ENCODE assay signal across 13 cellular contexts in genomic region chr9:134364391-134365114, GRCh38. TPM values are rescaled to one million over a fixed set of nuclear protein-coding genes. Genes with fewer than 3 reads are reported as not detected.
DNase-seq lines count a peak whose midpoint lies in the region; ATAC-seq and TF ChIP-seq lines count a peak whose summit lies in the region.
"Had no signal": no experiment of that assay in that cellular context is flagged by ENCODE, and none has a peak within 500 bp of the region (broad histone marks: within the 10 kb centered on the region; RNA-seq: fewer than 3 reads in every experiment).

No MANE protein-coding gene starts in this region.

- H3K4me3 ChIP-seq in HCT116 (replicated peaks in 1 of 2; ENCODE audit: low read depth in 1 of 2, low read length in 2 of 2) (no peak overlapping the region), skeletal muscle tissue (ENCODE audit: low read length in 3 of 3) (no peak overlapping the region), transverse colon (no peak overlapping the region)

- peak; percentile 61 for TF ChIP-seq CTCF in activated CD8-positive, alpha-beta T cell treated with anti-CD3 and anti-CD28 coated beads for 36 hours (IDR thresholded peaks at IDR 0.05)
- peak in 2 of 3 experiments; percentile 25 to 33; a peak in 4 of 6 replicates for TF ChIP-seq CTCF in HCT116 (IDR thresholded peaks at IDR 0.05 in 2 of 3, conservative IDR thresholded peaks at IDR 0.05 in 1 of 3; ENCODE audit: borderline replicate concordance in 1 of 3, insufficient read depth in 1 of 3, low read depth in 2 of 3, low read length in 2 of 3)
- peak; percentile 41 for TF ChIP-seq CTCF in chondrocyte (IDR thresholded peaks at IDR 0.05)
- no peak for TF ChIP-seq CTCF in transverse colon (IDR thresholded peaks at IDR 0.05)

- BruUV-seq in HCT116 (replicated peaks; lab: Mats Ljungman, UMichigan): no TSS peak

- no peaks in the 10 kb centered on the region for H3K9me3 Mint-ChIP-seq in activated CD8-positive, alpha-beta T cell treated with anti-CD3 and anti-CD28 coated beads for 36 hours
- no peaks in the 10 kb centered on the region for H3K9me3 Mint-ChIP-seq in activated CD8-positive, alpha-beta T cell treated with anti-CD3 and anti-CD28 coated beads, Interleukin-2, amount 10 ng/mL, durations not matched to agents 7 days and 5 days (ENCODE audit: insufficient read depth)
- H3K9me3 Mint-ChIP-seq in chondrocyte (ENCODE audit: low read depth): no peaks in the 10 kb centered on the region

- TF ChIP-seq RAD21 in HCT116 (IDR thresholded peaks at IDR 0.05; ENCODE audit: low read depth): no peak

- peak; percentile 57 for DNase-seq in activated CD8-positive, alpha-beta T cell treated with anti-CD3 and anti-CD28 coated beads for 36 hours
- DNase-seq in activated CD8-positive, alpha-beta T cell treated with anti-CD3 and anti-CD28 coated beads, Interleukin-2, amount 10 ng/mL, durations not matched to agents 7 days and 5 days: no peak
- DNase-seq in HCT116 (ENCODE audit: low read depth, low spot score) (no peak), chondrocyte (ENCODE audit: low spot score) (no peak), transverse colon (no peak)
- DNase-seq: EL; NCI-H1092 treated with DMSO at 0.1 percent for 48 hours; NCI-H748 treated with DMSO at 0.1 percent for 48 hours; stimulated activated CD8-positive, alpha-beta memory T cell treated with anti-CD3 and anti-CD28 coated beads, Interleukin-4, amount 100 ng/mL, for 48 hours had no signal

- POLR2A ChIA-PET in activated CD8-positive, alpha-beta T cell treated with anti-CD3 and anti-CD28 coated beads for 36 hours (lab: Charles Lee): interaction anchor here (1.6 kb wide), 1 partner anchor 78 kb away, joined by 4 read pairs; no protein-coding TSS in a partner anchor
- POLR2A ChIA-PET in activated CD8-positive, alpha-beta T cell treated with anti-CD3 and anti-CD28 coated beads, Interleukin-2, amount 10 ng/mL, durations not matched to agents 7 days and 5 days (lab: Charles Lee): no interaction called here
- POLR2A ChIA-PET in HCT116 (lab: Charles Lee): interaction anchor here (1.2 kb wide), 1 partner anchor 13 kb away, joined by 3 read pairs; no protein-coding TSS in a partner anchor

- no peak for TF ChIP-seq EP300 in transverse colon (IDR thresholded peaks at IDR 0.05; ENCODE audit: low read depth)

- no peaks in the 10 kb centered on the region for H3K36me3 Mint-ChIP-seq in activated CD8-positive, alpha-beta T cell treated with anti-CD3 and anti-CD28 coated beads for 36 hours (ENCODE audit: low read depth)
- H3K36me3 Mint-ChIP-seq in activated CD8-positive, alpha-beta T cell treated with anti-CD3 and anti-CD28 coated beads, Interleukin-2, amount 10 ng/mL, durations not matched to agents 7 days and 5 days (ENCODE audit: low read depth): no peaks in the 10 kb centered on the region
- no peaks in the 10 kb centered on the region for H3K36me3 Mint-ChIP-seq in chondrocyte (ENCODE audit: low read depth)
- H3K36me3 Mint-ChIP-seq: activated naive CD8-positive, alpha-beta T cell had no signal

- no peaks in the 10 kb centered on the region for H4K20me1 ChIP-seq in HCT116 (ENCODE audit: insufficient read depth)

- H3K27me3 ChIP-seq in HCT116 (ENCODE audit: insufficient read depth, low read length): no peaks in the 10 kb centered on the region
- H3K27me3 ChIP-seq in skeletal muscle tissue (ENCODE audit: control insufficient read depth in 3 of 3, insufficient read depth in 3 of 3, low read length in 3 of 3): no peaks in the 10 kb centered on the region
- no peaks in the 10 kb centered on the region for H3K27me3 ChIP-seq in transverse colon

- CTCF ChIA-PET in activated CD8-positive, alpha-beta T cell treated with anti-CD3 and anti-CD28 coated beads for 36 hours (lab: Charles Lee): interaction anchor here (0.8 to 3.8 kb wide), 9 partner anchors 10 to 194 kb away, joined by 3 to 36 read pairs (median 3); no protein-coding TSS in a partner anchor
- CTCF ChIA-PET in activated CD8-positive, alpha-beta T cell treated with anti-CD3 and anti-CD28 coated beads, Interleukin-2, amount 10 ng/mL, durations not matched to agents 7 days and 5 days (lab: Charles Lee): interaction anchor here (2.2 kb wide), 1 partner anchor 78 kb away, joined by 8 read pairs; no protein-coding TSS in a partner anchor
- CTCF ChIA-PET in HCT116 (lab: Charles Lee): no interaction called here

- TF ChIP-seq POLR2A in HCT116 (IDR thresholded peaks at IDR 0.05; ENCODE audit: borderline replicate concordance, extremely low read depth, insufficient read depth, insufficient read length): no peak
- no peak for TF ChIP-seq POLR2A in transverse colon (IDR thresholded peaks at IDR 0.05)

- H3K9me3 ChIP-seq in HCT116 (ENCODE audit: control insufficient read depth in 1 of 2, insufficient read depth in 1 of 2, low read depth in 1 of 2, low read length in 2 of 2) (no peaks in the 10 kb centered on the region), skeletal muscle tissue (ENCODE audit: control insufficient read depth in 3 of 3, low read length in 3 of 3) (no peaks in the 10 kb centered on the region), transverse colon (no peaks in the 10 kb centered on the region)

- H3K9ac ChIP-seq in HCT116 (ENCODE audit: low read length): no peak overlapping the region
- H3K9ac ChIP-seq in skeletal muscle tissue (ENCODE audit: low read depth in 1 of 3, low read length in 3 of 3): peak overlapping the region in 2 of 3 donors; percentile 45 to 81

- no peak overlapping the region for H2AFZ ChIP-seq in HCT116 (ENCODE audit: low read depth, low read length, poor library complexity, severe bottlenecking)

- H3K9me2 ChIP-seq in HCT116 (ENCODE audit: insufficient read depth): no peaks in the 10 kb centered on the region

- ATAC-seq in activated CD8-positive, alpha-beta T cell treated with anti-CD3 and anti-CD28 coated beads for 36 hours: peak; percentile 65
- no peak for ATAC-seq in activated CD8-positive, alpha-beta T cell treated with anti-CD3 and anti-CD28 coated beads, Interleukin-2, amount 10 ng/mL, durations not matched to agents 7 days and 5 days
- ATAC-seq in HCT116 (no peak), HG03520 (IDR thresholded peaks at IDR 0.05; ENCODE audit: unreplicated experiment) (no peak), HG02571 (IDR thresholded peaks at IDR 0.05; ENCODE audit: unreplicated experiment) (no peak)

- WGBS in transverse colon (ENCODE audit: low coverage in 1 of 2), 2 donors: 71% methylated on average over 13 of the region's 13 CpGs; no CpG with 5 or more reads in 1 of the 2 donors

- RAD21 ChIA-PET in HCT116 (lab: Charles Lee; ENCODE audit: low non-redundant PET in 1 of 2, low total read pairs in 2 of 2, uncharacterized antibody in 2 of 2, unreplicated experiment in 2 of 2): interaction anchor here in 1 of 2 experiments (1.1 kb wide), 1 partner anchor 79 kb away, joined by 3 read pairs; no protein-coding TSS in a partner anchor

- peaks cover 64% of the 10 kb centered on the region for H3K79me2 ChIP-seq in HCT116 (ENCODE audit: insufficient read depth, low read length)

- H3K4me2 ChIP-seq in HCT116 (ENCODE audit: low read length): no peak overlapping the region

- intact Hi-C loops in activated CD8-positive, alpha-beta T cell treated with anti-CD3 and anti-CD28 coated beads for 36 hours (cut with micrococcal nuclease): no loop called here
- intact Hi-C loops in HCT116 (cut with micrococcal nuclease) (no loop called here), transverse colon (cut with DNase I; ENCODE audit: low total_unique reads) (no loop called here)

- in situ Hi-C loops in transverse colon (cut with MboI; ENCODE audit: low pct_ligation_motif_present in 1 of 4, low pct_unique_long_range_greater_than_20kb in 1 of 4, low sequenced_read_pairs in 3 of 4): no loop called here

- peaks cover 26 to 32% of the 10 kb centered on the region in 2 experiments for H3K4me1 ChIP-seq in HCT116 (ENCODE audit: control insufficient read depth in 1 of 2, insufficient read depth in 2 of 2, low read length in 2 of 2)
- H3K4me1 ChIP-seq in skeletal muscle tissue (ENCODE audit: control insufficient read depth in 3 of 3, insufficient read depth in 3 of 3, low read length in 3 of 3): peaks cover 77 to 100% (median 93%) of the 10 kb centered on the region in 3 donors
- peaks cover 30 to 67% (median 47%) of the 10 kb centered on the region in 4 donors for H3K4me1 ChIP-seq in transverse colon

- H3K4me1 Mint-ChIP-seq in activated CD8-positive, alpha-beta T cell treated with anti-CD3 and anti-CD28 coated beads for 36 hours (ENCODE audit: low read depth): no peaks in the 10 kb centered on the region
- no peaks in the 10 kb centered on the region for H3K4me1 Mint-ChIP-seq in activated CD8-positive, alpha-beta T cell treated with anti-CD3 and anti-CD28 coated beads, Interleukin-2, amount 10 ng/mL, durations not matched to agents 7 days and 5 days (ENCODE audit: low read depth)
- peaks cover 25% of the 10 kb centered on the region for H3K4me1 Mint-ChIP-seq in chondrocyte (ENCODE audit: low read depth)

- no peaks in the 10 kb centered on the region for H3K36me3 ChIP-seq in HCT116 (ENCODE audit: control insufficient read depth in 1 of 2, insufficient read depth in 2 of 2, low read length in 2 of 2)
- no peaks in the 10 kb centered on the region for H3K36me3 ChIP-seq in skeletal muscle tissue (ENCODE audit: control insufficient read depth in 3 of 3, insufficient read depth in 3 of 3, low read length in 3 of 3)
- H3K36me3 ChIP-seq in transverse colon: no peaks in the 10 kb centered on the region

- H3K4me3 Mint-ChIP-seq in activated CD8-positive, alpha-beta T cell treated with anti-CD3 and anti-CD28 coated beads for 36 hours: no peak overlapping the region
- no peak overlapping the region for H3K4me3 Mint-ChIP-seq in activated CD8-positive, alpha-beta T cell treated with anti-CD3 and anti-CD28 coated beads, Interleukin-2, amount 10 ng/mL, durations not matched to agents 7 days and 5 days
- H3K4me3 Mint-ChIP-seq in chondrocyte (ENCODE audit: unreplicated experiment): no peak overlapping the region
- H3K4me3 Mint-ChIP-seq: activated naive CD8-positive, alpha-beta T cell had no signal

- no peaks in the 10 kb centered on the region for H3K27me3 Mint-ChIP-seq in activated CD8-positive, alpha-beta T cell treated with anti-CD3 and anti-CD28 coated beads for 36 hours
- peaks cover 2% of the 10 kb centered on the region for H3K27me3 Mint-ChIP-seq in activated CD8-positive, alpha-beta T cell treated with anti-CD3 and anti-CD28 coated beads, Interleukin-2, amount 10 ng/mL, durations not matched to agents 7 days and 5 days (ENCODE audit: low read depth)
- no peaks in the 10 kb centered on the region for H3K27me3 Mint-ChIP-seq in chondrocyte (ENCODE audit: low read depth)
- H3K27me3 Mint-ChIP-seq: activated naive CD8-positive, alpha-beta T cell had no signal

- H3K27ac Mint-ChIP-seq in activated CD8-positive, alpha-beta T cell treated with anti-CD3 and anti-CD28 coated beads for 36 hours: no peak overlapping the region
- no peak overlapping the region for H3K27ac Mint-ChIP-seq in activated CD8-positive, alpha-beta T cell treated with anti-CD3 and anti-CD28 coated beads, Interleukin-2, amount 10 ng/mL, durations not matched to agents 7 days and 5 days
- H3K27ac Mint-ChIP-seq in chondrocyte (ENCODE audit: unreplicated experiment): peak overlapping the region; percentile 22
- H3K27ac Mint-ChIP-seq: activated naive CD8-positive, alpha-beta T cell had no signal

- H3K27ac ChIP-seq in HCT116 (ENCODE audit: low read depth, low read length) (no peak overlapping the region), skeletal muscle tissue (ENCODE audit: low read depth, low read length) (no peak overlapping the region), transverse colon (peak overlapping the region in 2 of 4 donors; percentile 3 to 89)

RNA-seq across cellular contexts. Expression of gene RXRA, which starts 38.3 kb away (rescaled TPM):
- 10 to 100 TPM; 23.2 to 23.8 TPM for total RNA-seq in activated CD8-positive, alpha-beta T cell treated with anti-CD3 and anti-CD28 coated beads for 36 hours
- total RNA-seq in activated CD8-positive, alpha-beta T cell treated with anti-CD3 and anti-CD28 coated beads, Interleukin-2, amount 10 ng/mL, durations not matched to agents 7 days and 5 days: 1 to 10 TPM; 3.8 to 4.2 TPM
- total RNA-seq in HCT116 (2021; ENCODE audit: unreplicated experiment): 43.9 TPM
- polyA plus RNA-seq in HCT116 (2012): 39.0 and 47.7 TPM in 2 replicates
- total RNA-seq in chondrocyte: 27.3 to 28.2 TPM (median 27.9 TPM) in 3 replicates
- 11.5 TPM for total RNA-seq in skeletal muscle tissue
- total RNA-seq in transverse colon: 10 to 100 TPM; 27.3 to 70.5 (median 58.6) TPM

Comparison
In these comparisons a context has a peak if more than half of its experiments do, and no peak if none do; other contexts are left out.
1. CTCF ChIP-seq: peak in activated CD8-positive, alpha-beta T cell treated with anti-CD3 and anti-CD28 coated beads for 36 hours (single experiment), HCT116 (2 of 3) and chondrocyte (single experiment); none in transverse colon (0 of 5).